Comparison of ENCODE assay signal across 23 cellular contexts in the genomic region with DNA sequence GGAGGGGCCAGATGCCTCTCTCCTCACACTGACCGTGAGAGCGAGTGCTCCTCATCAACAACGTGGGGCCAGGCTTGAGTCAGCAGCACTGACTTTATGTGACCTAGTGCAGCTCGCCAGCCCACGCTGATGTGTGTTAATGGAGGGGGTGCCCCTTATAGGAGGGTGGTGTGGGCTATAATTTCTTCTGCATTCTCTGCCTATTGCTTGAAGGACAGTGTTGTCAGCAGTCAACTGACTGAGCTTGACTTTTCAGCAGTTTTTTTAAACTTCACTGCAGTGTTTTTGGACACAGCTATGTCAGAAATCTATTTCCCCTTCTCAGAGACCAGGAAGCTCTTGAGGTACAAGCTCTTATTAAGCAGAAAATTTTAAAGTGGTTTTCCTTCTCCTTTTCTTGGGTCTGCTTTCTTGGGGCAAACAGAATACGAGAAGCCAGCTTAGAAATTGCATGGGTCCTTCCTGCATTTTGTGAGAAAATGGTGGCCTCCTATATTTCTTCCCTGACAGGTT.
A peak's percentile ranks its signal among the peaks of the same experiment; 100 is the strongest.
DNase-seq lines count a peak whose midpoint lies in the region; ATAC-seq, FAIRE-seq and TF ChIP-seq lines count a peak whose summit lies in the region.
"Had no signal": no experiment of that assay in that cellular context is flagged by ENCODE, and none has a peak within 500 bp of the region (broad histone marks: within the 10 kb centered on the region; RNA-seq: fewer than 3 reads in every experiment).

No MANE protein-coding gene starts in this region.

- peaks cover 3% of the 10 kb centered on the region; the same call in 1 of the 2 replicates for H4K20me1 ChIP-seq in HepG2 (ENCODE audit: insufficient read depth, low read length)

- no peaks in the 10 kb centered on the region for H3K79me2 ChIP-seq in HepG2 (ENCODE audit: insufficient read depth, low read length)
- H3K79me2 ChIP-seq: hepatocyte had no signal

- POLR2A ChIA-PET in HepG2 (lab: Yijun Ruan, JAX), result no interaction called here

- intact Hi-C loops in right lobe of liver (cut with DNase I) (no loop called here), HepG2 (cut with micrococcal nuclease; ENCODE audit: unreplicated experiment) (loop anchor here (1.0 kb wide), 1 partner anchor 222 kb away; no protein-coding TSS in a partner anchor), aorta (cut with DNase I) (no loop called here)
- intact Hi-C loops in dendritic cell treated with granulocyte-macrophage colony-stimulating factor and Interleukin-4, amounts not matched to agents 40 ng/mL and 50 ng/mL, for 4 days (cut with micrococcal nuclease), result no loop called here

- no TSS peak for BruUV-seq in HepG2 (replicated peaks; lab: Mats Ljungman, UMichigan)

- no peaks in the 10 kb centered on the region for H3K36me3 ChIP-seq in right lobe of liver
- H3K36me3 ChIP-seq in HepG2 (replicated peaks in 1 of 2; ENCODE audit: control insufficient read depth in 1 of 2, insufficient read depth in 2 of 2, low read length in 2 of 2), result no peaks in the 10 kb centered on the region
- no peaks in the 10 kb centered on the region for H3K36me3 ChIP-seq in aorta (ENCODE audit: control insufficient read depth in 1 of 2, insufficient read depth in 2 of 2, low read length in 1 of 2)
- H3K36me3 ChIP-seq: neural progenitor cell had no signal

- H3K27ac ChIP-seq in right lobe of liver (peak overlapping the region in 1 of 3 donors; percentile 40), HepG2 (ENCODE audit: extremely low read length, insufficient read depth, low read length) (no peak overlapping the region), aorta (ENCODE audit: low read depth in 1 of 2, low read length in 2 of 2) (peak overlapping the region in 1 of 2 donors; percentile 48)
- H3K27ac ChIP-seq: C4-2B, hepatocyte, neural progenitor cell, RWPE1, suprapubic skin had no signal

- no peak for FAIRE-seq in HepG2 (lab: Jason Lieb, UNC)

- in situ Hi-C loops in HepG2 (cut with HindIII; ENCODE audit: extremely low pct_ligation_motif_present, low pct_unique_long_range_greater_than_20kb) (no loop called here), GM13976 (cut with MboI; ENCODE audit: low sequenced_read_pairs, unreplicated experiment) (no loop called here)

- CTCF ChIA-PET in HepG2 (lab: Yijun Ruan, JAX; ENCODE audit: low intra/inter-chr PET ratio, low total read pairs), result no interaction called here

- ATAC-seq in right lobe of liver (peak; percentile 63 to 75 (median 70)), HepG2 (no peak), aorta (ENCODE audit: low FRiP score) (peak; percentile 51)
- no peak for ATAC-seq in stimulated activated naive CD8-positive, alpha-beta T cell treated with anti-CD3 and anti-CD28 coated beads, Interleukin-15, amount 100 ng/mL, for 72 hours
- ATAC-seq: activated T-cell treated with anti-CD3 and anti-CD28 coated beads, Interleukin-2, amount 50 U/mL, for 4 hours; T-cell; WTC11 had no signal

- no peak overlapping the region for H3K4me3 Mint-ChIP-seq in dendritic cell treated with granulocyte-macrophage colony-stimulating factor and Interleukin-4, amounts not matched to agents 40 ng/mL and 50 ng/mL, for 4 days
- no peak overlapping the region for H3K4me3 Mint-ChIP-seq in stimulated activated naive CD8-positive, alpha-beta T cell treated with anti-CD3 and anti-CD28 coated beads, Interleukin-15, amount 100 ng/mL, for 72 hours
- H3K4me3 Mint-ChIP-seq: activated CD4-positive, alpha-beta memory T cell treated with anti-CD3 and anti-CD28 coated beads, Interleukin-2, amount 10 ng/mL, durations not matched to agents 7 days and 5 days; activated naive CD4-positive, alpha-beta T cell treated with anti-CD3 and anti-CD28 coated beads, Interleukin-2, amount 10 ng/mL, durations not matched to agents 7 days and 5 days; activated T-cell treated with anti-CD3 and anti-CD28 coated beads, Interleukin-2, amount 50 U/mL, for 4 hours; neural progenitor cell; T-cell; WTC11 had no signal

- no peak for TF ChIP-seq POLR2A in right lobe of liver (IDR thresholded peaks at IDR 0.05)
- no peak for TF ChIP-seq POLR2A in HepG2 (IDR thresholded peaks at IDR 0.05; ENCODE audit: insufficient read depth in 1 of 2, low read depth in 2 of 2, low read length in 2 of 2)
- TF ChIP-seq POLR2A in erythroblast (IDR thresholded peaks at IDR 0.05; ENCODE audit: low read length), result no peak

- H3K27me3 ChIP-seq in right lobe of liver (no peaks in the 10 kb centered on the region), HepG2 (ENCODE audit: control insufficient read depth in 1 of 2, insufficient read depth in 2 of 2, low read length in 2 of 2) (peaks cover 0 to 3% of the 10 kb centered on the region in 2 experiments; a peak in 2 of 5 replicates), aorta (ENCODE audit: control insufficient read depth in 1 of 2, insufficient read depth in 2 of 2, low read length in 1 of 2) (no peaks in the 10 kb centered on the region)
- H3K27me3 ChIP-seq: hepatocyte, neural progenitor cell, suprapubic skin had no signal

- peak in 1 of 3 donors; percentile 59 for DNase-seq in right lobe of liver
- no peak for DNase-seq in HepG2 (ENCODE audit: low spot score)
- peak; percentile 62 for DNase-seq in medulla oblongata (ENCODE audit: extremely low spot score)
- peak in 1 of 2 donors; percentile 65 for DNase-seq in aorta
- no peak for DNase-seq in GM13976 (ENCODE audit: low spot score)
- no peak for DNase-seq in erythroblast (lab: John Stamatoyannopoulos, UW)
- no peak for DNase-seq in stimulated activated naive CD8-positive, alpha-beta T cell treated with anti-CD3 and anti-CD28 coated beads, Interleukin-15, amount 100 ng/mL, for 72 hours
- DNase-seq: activated CD4-positive, alpha-beta memory T cell treated with anti-CD3 and anti-CD28 coated beads, Interleukin-2, amount 10 ng/mL, durations not matched to agents 7 days and 5 days; activated naive CD4-positive, alpha-beta T cell treated with anti-CD3 and anti-CD28 coated beads, Interleukin-2, amount 10 ng/mL, durations not matched to agents 7 days and 5 days; activated T-cell treated with anti-CD3 and anti-CD28 coated beads, Interleukin-2, amount 50 U/mL, for 4 hours; DMS153; IMR-90; islet precursor cell; MM.1S; NCI-H1930; T-cell had no signal

- H3K9me3 ChIP-seq in right lobe of liver (no peaks in the 10 kb centered on the region), HepG2 (ENCODE audit: low read length) (no peaks in the 10 kb centered on the region), aorta (ENCODE audit: control insufficient read depth, low read length) (no peaks in the 10 kb centered on the region)
- H3K9me3 ChIP-seq: suprapubic skin had no signal

- H2AFZ ChIP-seq in HepG2 (ENCODE audit: low read length), result no peak overlapping the region
- H2AFZ ChIP-seq: hepatocyte, neural progenitor cell had no signal

- no peaks in the 10 kb centered on the region for H3K36me3 Mint-ChIP-seq in dendritic cell treated with granulocyte-macrophage colony-stimulating factor and Interleukin-4, amounts not matched to agents 40 ng/mL and 50 ng/mL, for 4 days (ENCODE audit: low read depth)
- H3K36me3 Mint-ChIP-seq: activated naive CD4-positive, alpha-beta T cell treated with anti-CD3 and anti-CD28 coated beads, Interleukin-2, amount 10 ng/mL, durations not matched to agents 7 days and 5 days; neural progenitor cell; T-cell; WTC11 had no signal

- TF ChIP-seq CTCF in right lobe of liver (IDR thresholded peaks at IDR 0.05), result no peak
- TF ChIP-seq CTCF in HepG2 (CRISPR knock-in tag; IDR thresholded peaks at IDR 0.05), result no peak
- no peak for TF ChIP-seq CTCF in GM13976 (IDR thresholded peaks at IDR 0.05; ENCODE audit: borderline replicate concordance, control extremely low read depth, extremely low read depth, insufficient read depth, missing control alignments)

- no peaks in the 10 kb centered on the region for H3K4me1 ChIP-seq in right lobe of liver
- no peaks in the 10 kb centered on the region for H3K4me1 ChIP-seq in HepG2 (ENCODE audit: insufficient read depth, low read length)
- H3K4me1 ChIP-seq in aorta (ENCODE audit: control insufficient read depth in 1 of 2, insufficient read depth in 2 of 2, low read length in 2 of 2), result peaks cover 0 to 5% of the 10 kb centered on the region in 2 donors
- H3K4me1 ChIP-seq: suprapubic skin had no signal

- no peak overlapping the region for H3K4me2 ChIP-seq in HepG2 (ENCODE audit: low read depth, low read length)
- H3K4me2 ChIP-seq: hepatocyte, neural progenitor cell had no signal

- no peak for TF ChIP-seq EP300 in HepG2 (IDR thresholded peaks at IDR 0.05; ENCODE audit: low read depth in 2 of 2, low read length in 2 of 2)
- no peak for TF ChIP-seq EP300 in HepG2 (CRISPR knock-in tag; IDR thresholded peaks at IDR 0.05; ENCODE audit: borderline replicate concordance)

- no peak overlapping the region for H3K9ac ChIP-seq in HepG2 (ENCODE audit: insufficient read depth, low read depth, low read length)
- H3K9ac ChIP-seq: neural progenitor cell had no signal

- H3K27me3 Mint-ChIP-seq in dendritic cell treated with granulocyte-macrophage colony-stimulating factor and Interleukin-4, amounts not matched to agents 40 ng/mL and 50 ng/mL, for 4 days, result no peaks in the 10 kb centered on the region
- H3K27me3 Mint-ChIP-seq in stimulated activated naive CD8-positive, alpha-beta T cell treated with anti-CD3 and anti-CD28 coated beads, Interleukin-15, amount 100 ng/mL, for 72 hours, result peaks cover 9% of the 10 kb centered on the region
- H3K27me3 Mint-ChIP-seq: activated naive CD4-positive, alpha-beta T cell treated with anti-CD3 and anti-CD28 coated beads, Interleukin-2, amount 10 ng/mL, durations not matched to agents 7 days and 5 days had no signal

- H3K27ac Mint-ChIP-seq in dendritic cell treated with granulocyte-macrophage colony-stimulating factor and Interleukin-4, amounts not matched to agents 40 ng/mL and 50 ng/mL, for 4 days, result peak overlapping the region; percentile 87
- no peak overlapping the region for H3K27ac Mint-ChIP-seq in stimulated activated naive CD8-positive, alpha-beta T cell treated with anti-CD3 and anti-CD28 coated beads, Interleukin-15, amount 100 ng/mL, for 72 hours
- H3K27ac Mint-ChIP-seq: activated CD4-positive, alpha-beta memory T cell treated with anti-CD3 and anti-CD28 coated beads, Interleukin-2, amount 10 ng/mL, durations not matched to agents 7 days and 5 days; activated naive CD4-positive, alpha-beta T cell treated with anti-CD3 and anti-CD28 coated beads, Interleukin-2, amount 10 ng/mL, durations not matched to agents 7 days and 5 days; neural progenitor cell; T-cell; WTC11 had no signal

- H3K4me3 ChIP-seq in right lobe of liver (no peak overlapping the region), HepG2 (replicated peaks in 1 of 3; ENCODE audit: insufficient read depth in 1 of 3, low read depth in 2 of 3, low read length in 3 of 3) (no peak overlapping the region), aorta (ENCODE audit: low read length in 2 of 2) (no peak overlapping the region)
- H3K4me3 ChIP-seq: hepatocyte, neural progenitor cell, suprapubic skin had no signal

- TF ChIP-seq RAD21 in HepG2 (CRISPR knock-in tag; IDR thresholded peaks at IDR 0.05), result no peak

- peaks cover 34% of the 10 kb centered on the region for H3K4me1 Mint-ChIP-seq in dendritic cell treated with granulocyte-macrophage colony-stimulating factor and Interleukin-4, amounts not matched to agents 40 ng/mL and 50 ng/mL, for 4 days (ENCODE audit: low read depth)
- no peaks in the 10 kb centered on the region for H3K4me1 Mint-ChIP-seq in stimulated activated naive CD8-positive, alpha-beta T cell treated with anti-CD3 and anti-CD28 coated beads, Interleukin-15, amount 100 ng/mL, for 72 hours
- H3K4me1 Mint-ChIP-seq: activated CD4-positive, alpha-beta memory T cell treated with anti-CD3 and anti-CD28 coated beads, Interleukin-2, amount 10 ng/mL, durations not matched to agents 7 days and 5 days; activated naive CD4-positive, alpha-beta T cell treated with anti-CD3 and anti-CD28 coated beads, Interleukin-2, amount 10 ng/mL, durations not matched to agents 7 days and 5 days; T-cell had no signal

- 38% methylated on average over 1 of the region's 6 CpGs for WGBS in right lobe of liver (ENCODE audit: insufficient coverage, low coverage, low lambda C conversion rate, missing lambda C conversion rate)
- 4% methylated on average over 1 of the region's 6 CpGs for WGBS in HepG2 (ENCODE audit: low lambda C conversion rate)
- 80 to 82% methylated on average over 6 of the region's 6 CpGs for WGBS in aorta, 2 donors

- no peaks in the 10 kb centered on the region for H3K9me3 Mint-ChIP-seq in dendritic cell treated with granulocyte-macrophage colony-stimulating factor and Interleukin-4, amounts not matched to agents 40 ng/mL and 50 ng/mL, for 4 days
- no peaks in the 10 kb centered on the region for H3K9me3 Mint-ChIP-seq in stimulated activated naive CD8-positive, alpha-beta T cell treated with anti-CD3 and anti-CD28 coated beads, Interleukin-15, amount 100 ng/mL, for 72 hours
- H3K9me3 Mint-ChIP-seq: activated naive CD4-positive, alpha-beta T cell treated with anti-CD3 and anti-CD28 coated beads, Interleukin-2, amount 10 ng/mL, durations not matched to agents 7 days and 5 days; activated T-cell treated with anti-CD3 and anti-CD28 coated beads, Interleukin-2, amount 50 U/mL, for 4 hours; neural progenitor cell; T-cell; WTC11 had no signal

Comparison
In these comparisons a context has a peak if more than half of its experiments do, and no peak if none do; other contexts are left out.
1. ATAC-seq: peak in right lobe of liver (4 of 4) and aorta (single experiment); none in HepG2 (single experiment) and stimulated activated naive CD8-positive, alpha-beta T cell treated with anti-CD3 and anti-CD28 coated beads, Interleukin-15, amount 100 ng/mL, for 72 hours (single experiment).